8 cellular contexts compared by ENCODE assay signal in the genomic region with DNA sequence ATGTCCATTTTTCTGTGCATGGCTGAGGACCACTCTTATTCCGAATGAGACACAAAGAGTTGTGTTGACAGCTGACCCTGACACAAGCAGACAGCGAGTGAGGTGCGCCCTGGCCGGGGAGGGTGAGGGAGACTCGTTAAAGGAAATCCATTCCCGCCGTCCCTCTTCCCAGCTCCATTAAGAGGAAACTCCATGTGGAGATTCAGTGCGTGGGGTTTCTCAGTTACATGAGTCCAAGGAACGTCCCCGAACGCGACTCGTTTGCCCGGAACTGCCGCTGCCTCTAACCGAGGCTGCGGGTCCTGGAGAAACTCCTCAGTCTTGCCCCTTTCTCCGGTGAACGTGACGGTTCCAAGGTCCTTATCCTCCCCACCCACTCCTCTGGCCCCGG. TPM values are rescaled to one million over a fixed set of nuclear protein-coding genes. Genes with fewer than 3 reads are reported as not detected.
DNase-seq lines count a peak whose midpoint lies in the region; ATAC-seq and TF ChIP-seq lines count a peak whose summit lies in the region.
"Had no signal": no experiment of that assay in that cellular context is flagged by ENCODE, and none has a peak within 500 bp of the region (broad histone marks: within the 10 kb centered on the region; RNA-seq: fewer than 3 reads in every experiment).

No MANE protein-coding gene starts in this region.

- DNase-seq in HEK293T (ENCODE audit: extremely low spot score) (peak; percentile 42), activated B cell treated with CpG ODN at 0.5 μM for 24 hours (no peak), hepatic stellate cell (ENCODE audit: low spot score) (no peak)
- DNase-seq in stimulated activated effector memory CD8-positive, alpha-beta T cell treated with anti-CD3 and anti-CD28 coated beads, Interleukin-12 subunit alpha, Interleukin-12 subunit beta, amount 100 ng/mL, for 72 hours (ENCODE audit: low spot score in 2 of 2): no peak

- no peaks in the 10 kb centered on the region for H3K36me3 Mint-ChIP-seq in activated B cell treated with CpG ODN at 0.5 μM for 24 hours (ENCODE audit: low read depth)
- no peaks in the 10 kb centered on the region for H3K36me3 Mint-ChIP-seq in stimulated activated effector memory CD8-positive, alpha-beta T cell treated with anti-CD3 and anti-CD28 coated beads, Interleukin-12 subunit alpha, Interleukin-12 subunit beta, amount 100 ng/mL, for 72 hours

- no peak overlapping the region for H3K9ac ChIP-seq in iPS-15b (ENCODE audit: low read depth, low read length)

- peak overlapping the region; percentile 32 for H3K4me3 Mint-ChIP-seq in activated B cell treated with CpG ODN at 0.5 μM for 24 hours
- H3K4me3 Mint-ChIP-seq in stimulated activated effector memory CD8-positive, alpha-beta T cell treated with anti-CD3 and anti-CD28 coated beads, Interleukin-12 subunit alpha, Interleukin-12 subunit beta, amount 100 ng/mL, for 72 hours: peak overlapping the region; percentile 16

- ATAC-seq in activated B cell treated with CpG ODN at 0.5 μM for 24 hours (ENCODE audit: low read depth) (no peak), HG02840 (IDR thresholded peaks at IDR 0.05; ENCODE audit: low FRiP score, unreplicated experiment) (no peak), HG03045 (IDR thresholded peaks at IDR 0.05; ENCODE audit: unreplicated experiment) (no peak)
- ATAC-seq in stimulated activated effector memory CD8-positive, alpha-beta T cell treated with anti-CD3 and anti-CD28 coated beads, Interleukin-12 subunit alpha, Interleukin-12 subunit beta, amount 100 ng/mL, for 72 hours: no peak

- intact Hi-C loops in activated B cell treated with CpG ODN at 0.5 μM for 24 hours (cut with micrococcal nuclease): no loop called here

- CTCF ChIA-PET in HEK293T (lab: Yijun Ruan, JAX) (interaction anchor here (1.2 kb wide), 1 partner anchor 202 kb away, joined by 3 read pairs; no protein-coding TSS in a partner anchor), activated B cell treated with CpG ODN at 0.5 μM for 24 hours (lab: Charles Lee) (no interaction called here)

- H3K9me3 Mint-ChIP-seq in activated B cell treated with CpG ODN at 0.5 μM for 24 hours: no peaks in the 10 kb centered on the region
- no peaks in the 10 kb centered on the region for H3K9me3 Mint-ChIP-seq in stimulated activated effector memory CD8-positive, alpha-beta T cell treated with anti-CD3 and anti-CD28 coated beads, Interleukin-12 subunit alpha, Interleukin-12 subunit beta, amount 100 ng/mL, for 72 hours

- H3K36me3 ChIP-seq in iPS-15b (ENCODE audit: control insufficient read depth, insufficient read depth, low read length): no peaks in the 10 kb centered on the region

- no peaks in the 10 kb centered on the region for H3K4me1 ChIP-seq in iPS-15b (ENCODE audit: control insufficient read depth, insufficient read depth, low read length)

- no peaks in the 10 kb centered on the region for H3K9me3 ChIP-seq in iPS-15b (ENCODE audit: control insufficient read depth, insufficient read depth, low read length)

- H3K4me3 ChIP-seq in iPS-15b (ENCODE audit: low read depth, low read length): peak overlapping the region; percentile 75
- H3K4me3 ChIP-seq: K562 had no signal

- H3K27me3 Mint-ChIP-seq in activated B cell treated with CpG ODN at 0.5 μM for 24 hours: peaks cover 51% of the 10 kb centered on the region

- no peak for TF ChIP-seq CTCF in activated B cell treated with CpG ODN at 0.5 μM for 24 hours (IDR thresholded peaks at IDR 0.05)

- POLR2A ChIA-PET in HEK293T (lab: Yijun Ruan, JAX) (interaction anchor here (0.9 kb wide), 1 partner anchor 10 kb away, joined by 4 read pairs; no protein-coding TSS in a partner anchor), activated B cell treated with CpG ODN at 0.5 μM for 24 hours (lab: Charles Lee) (no interaction called here)

- peaks cover 76% of the 10 kb centered on the region for H3K27me3 ChIP-seq in iPS-15b (ENCODE audit: control insufficient read depth, insufficient read depth, low read length)

- no peak overlapping the region for H3K27ac Mint-ChIP-seq in activated B cell treated with CpG ODN at 0.5 μM for 24 hours
- no peak overlapping the region for H3K27ac Mint-ChIP-seq in stimulated activated effector memory CD8-positive, alpha-beta T cell treated with anti-CD3 and anti-CD28 coated beads, Interleukin-12 subunit alpha, Interleukin-12 subunit beta, amount 100 ng/mL, for 72 hours

- H3K4me1 Mint-ChIP-seq in activated B cell treated with CpG ODN at 0.5 μM for 24 hours: peaks cover 10% of the 10 kb centered on the region
- peaks cover 6% of the 10 kb centered on the region for H3K4me1 Mint-ChIP-seq in stimulated activated effector memory CD8-positive, alpha-beta T cell treated with anti-CD3 and anti-CD28 coated beads, Interleukin-12 subunit alpha, Interleukin-12 subunit beta, amount 100 ng/mL, for 72 hours

TF ChIP-seq in HEK293T, 16 proteins besides CTCF, POLR2A, EP300 and RAD21:
- TF ChIP-seq LEF1 (IDR thresholded peaks at IDR 0.05; ENCODE audit: borderline replicate concordance) (no peak), CTBP1 (IDR thresholded peaks at IDR 0.05; ENCODE audit: borderline replicate concordance) (no peak), TARDBP (IDR thresholded peaks at IDR 0.05) (no peak), ZNF384 (IDR thresholded peaks at IDR 0.05) (no peak), SP1 (IDR thresholded peaks at IDR 0.05) (no peak), NFRKB (IDR thresholded peaks at IDR 0.05) (no peak), FOXM1 (IDR thresholded peaks at IDR 0.05; ENCODE audit: borderline replicate concordance) (no peak), ELF4 (IDR thresholded peaks at IDR 0.05) (no peak), ARNT (IDR thresholded peaks at IDR 0.05) (no peak), BHLHE40 (IDR thresholded peaks at IDR 0.05; ENCODE audit: borderline replicate concordance) (no peak), FOXA1 (IDR thresholded peaks at IDR 0.05) (no peak)

RNA-seq across cellular contexts. Expression of gene GREB1L, which starts 1.0 kb away (rescaled TPM):
- not detected in 2 replicates for total RNA-seq in activated B cell treated with CpG ODN at 0.5 μM for 24 hours
- total RNA-seq: K562 had no signal
